11 cellular contexts compared by ENCODE assay signal in genomic region chr13:51154029-51154555, GRCh38. TPM values are rescaled to one million over a fixed set of nuclear protein-coding genes. Genes with fewer than 3 reads are reported as not detected.
DNase-seq lines count a peak whose midpoint lies in the region; ATAC-seq and TF ChIP-seq lines count a peak whose summit lies in the region.
"Had no signal": no experiment of that assay in that cellular context is flagged by ENCODE, and none has a peak within 500 bp of the region (broad histone marks: within the 10 kb centered on the region; RNA-seq: fewer than 3 reads in every experiment).

No MANE protein-coding gene starts in this region.

- peak; percentile 21 for DNase-seq in Daoy (ENCODE audit: low read depth)
- DNase-seq in M059J (ENCODE audit: low read depth) = peak; percentile 80
- DNase-seq in choroid plexus epithelial cell (ENCODE audit: low read depth) = peak; percentile 55
- DNase-seq in osteoblast (ENCODE audit: insufficient read length, low spot score, missing footprints) = no peak
- DNase-seq in hippocampal formation (lab: John Stamatoyannopoulos, UW) = no peak
- DNase-seq: activated gamma-delta T cell, GF-D8, islet precursor cell, NCI-H345 had no signal

- H3K36me3 ChIP-seq in osteoblast (ENCODE audit: insufficient read depth, low read length) = no peaks in the 10 kb centered on the region

- H3K27ac ChIP-seq in osteoblast (ENCODE audit: low read depth, low read length) = no peak overlapping the region

- H3K4me3 ChIP-seq in choroid plexus epithelial cell (ENCODE audit: low read depth, low read length) = no peak overlapping the region
- H3K4me3 ChIP-seq in osteoblast (ENCODE audit: insufficient read depth, low read length) = peak overlapping the region; percentile 9

- H3K27me3 ChIP-seq in osteoblast (ENCODE audit: insufficient read depth, low read length) = peaks cover 34% of the 10 kb centered on the region

- H3K79me2 ChIP-seq in osteoblast (ENCODE audit: insufficient read depth, low read length) = no peaks in the 10 kb centered on the region

- H3K4me1 ChIP-seq in osteoblast (ENCODE audit: insufficient read depth, low read length) = no peaks in the 10 kb centered on the region

- peak overlapping the region; percentile 40 for H2AFZ ChIP-seq in osteoblast (ENCODE audit: low read length)

- no peaks in the 10 kb centered on the region for H3K9me3 ChIP-seq in osteoblast (ENCODE audit: low read depth, low read length)

- no peaks in the 10 kb centered on the region for H4K20me1 ChIP-seq in osteoblast (ENCODE audit: insufficient read depth, low read length)

- no peak for TF ChIP-seq CTCF in choroid plexus epithelial cell (conservative IDR thresholded peaks at IDR 0.05; ENCODE audit: low read depth, low read length)
- no peak for TF ChIP-seq CTCF in osteoblast (IDR thresholded peaks at IDR 0.05; ENCODE audit: extremely low read depth, low read depth, low read length)

- H3K4me2 ChIP-seq in osteoblast (ENCODE audit: insufficient read depth, low read length) = peak overlapping the region; percentile 41

- ATAC-seq in GM21526 (IDR thresholded peaks at IDR 0.05; ENCODE audit: low FRiP score, unreplicated experiment) (no peak), GM21576 (IDR thresholded peaks at IDR 0.05; ENCODE audit: unreplicated experiment) (no peak)

RNA-seq across cellular contexts. Expression of gene C13orf42, which starts 43.0 kb away (rescaled TPM):
- not detected in 2 replicates for total RNA-seq in Daoy (2014; rRNA removed; shearing (Covaris generic))
- total RNA-seq in M059J (2014; rRNA removed; shearing (Covaris generic)) = not detected in 2 replicates
- total RNA-seq in osteoblast = not detected in 2 replicates

Comparison
In these comparisons a context has a peak if more than half of its experiments do, and no peak if none do; other contexts are left out.
1. DNase-seq: peak in Daoy (single experiment), M059J (single experiment) and choroid plexus epithelial cell (single experiment); none in osteoblast (single experiment) and hippocampal formation (0 of 2).